Comparison of ENCODE assay signal across 28 cellular contexts in genomic region chr6:150465610-150466009, GRCh38.
"Had no signal": no experiment of that assay in that cellular context is flagged by ENCODE, and none has a peak within 500 bp of the region (broad histone marks: within the 10 kb centered on the region; RNA-seq: fewer than 3 reads in every experiment).

No MANE protein-coding gene starts in this region.

- ATAC-seq: gastroesophageal sphincter; heart left ventricle; left colon; left ventricle myocardium superior; lower lobe of right lung; natural killer cell; psoas muscle; right cardiac atrium; stimulated activated naive CD8-positive, alpha-beta T cell treated with anti-CD3 and anti-CD28 coated beads, Interleukin-15, amount 100 ng/mL, for 72 hours; upper lobe of right lung had no signal

- H3K9me3 ChIP-seq: esophagus muscularis mucosa, gastroesophageal sphincter, heart left ventricle, lower lobe of right lung, ovary, psoas muscle, suprapubic skin, transverse colon, upper lobe of right lung, vagina had no signal

- H3K36me3 ChIP-seq: esophagus muscularis mucosa, gastroesophageal sphincter, heart left ventricle, lower lobe of right lung, ovary, suprapubic skin, transverse colon, upper lobe of right lung, vagina had no signal

- H3K4me1 ChIP-seq: esophagus muscularis mucosa, gastroesophageal sphincter, heart left ventricle, lower lobe of right lung, psoas muscle, suprapubic skin, transverse colon, upper lobe of right lung, vagina had no signal

- H3K27me3 ChIP-seq: dorsolateral prefrontal cortex, esophagus muscularis mucosa, foreskin keratinocyte, gastroesophageal sphincter, heart left ventricle, ovary, suprapubic skin, transverse colon, upper lobe of right lung, vagina had no signal

- H3K27ac ChIP-seq: dorsolateral prefrontal cortex, esophagus muscularis mucosa, foreskin keratinocyte, gastroesophageal sphincter, heart left ventricle, lower lobe of right lung, ovary, psoas muscle, suprapubic skin, transverse colon, upper lobe of right lung, vagina had no signal

- DNase-seq: dorsolateral prefrontal cortex; effector CD4-positive, alpha-beta T cell; endodermal cell; heart left ventricle; hippocampal formation; kidney glomerular epithelial cell; left colon; left ventricle myocardium superior; lower lobe of right lung; natural killer cell; occipital lobe; ovary; posterior cingulate gyrus; psoas muscle; right cardiac atrium; stimulated activated CD4-positive, alpha-beta T cell treated with anti-CD3 and anti-CD28 coated beads, Interleukin-15, amount 100 ng/mL, for 24 hours; stimulated activated CD4-positive, alpha-beta T cell treated with anti-CD3 and anti-CD28 coated beads, Interleukin-2, amount 100 ng/mL, for 48 hours; stimulated activated CD8-positive, alpha-beta memory T cell treated with anti-CD3 and anti-CD28 coated beads, Interleukin-4, amount 100 ng/mL, for 48 hours; stimulated activated naive CD4-positive, alpha-beta T cell; stimulated activated naive CD8-positive, alpha-beta T cell treated with anti-CD3 and anti-CD28 coated beads, Interleukin-15, amount 100 ng/mL, for 72 hours; transverse colon; upper lobe of right lung had no signal

- H3K4me3 ChIP-seq: dorsolateral prefrontal cortex, esophagus muscularis mucosa, gastroesophageal sphincter, heart left ventricle, lower lobe of right lung, ovary, psoas muscle, skin epidermis, suprapubic skin, transverse colon, upper lobe of right lung, vagina had no signal
